In the genomic region with DNA sequence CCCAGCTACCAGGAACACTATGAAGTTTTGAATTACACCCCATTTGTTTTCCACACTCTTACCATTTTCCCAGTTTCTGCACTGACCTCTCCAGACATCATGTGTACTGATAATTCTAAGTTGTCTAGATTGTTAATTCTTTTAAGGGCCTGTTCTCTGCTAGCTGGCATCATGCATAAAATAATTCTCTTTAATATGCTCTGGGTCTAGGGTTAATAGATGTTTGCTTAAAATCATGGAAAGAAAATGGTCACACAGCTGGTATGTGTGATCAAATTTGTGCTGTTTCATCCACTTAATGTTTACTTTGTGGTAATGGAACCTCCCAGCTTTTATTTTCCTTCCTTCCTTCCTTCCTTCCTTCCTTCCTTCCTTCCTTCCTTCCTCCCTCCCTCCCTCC, we compare ENCODE assay signal across 24 cellular contexts.
"Had no signal": no experiment of that assay in that cellular context is flagged by ENCODE, and none has a peak within 500 bp of the region (broad histone marks: within the 10 kb centered on the region; RNA-seq: fewer than 3 reads in every experiment).

No MANE protein-coding gene starts in this region.

- DNase-seq: activated CD4-positive, alpha-beta T cell treated with anti-CD3 and anti-CD28 coated beads for 48 hours; activated CD4-positive, alpha-beta T cell treated with anti-CD3 and anti-CD28 coated beads, Interleukin-2, amount 50 U/mL, for 4 hours; activated CD4-positive, CD25-positive, alpha-beta regulatory T cell treated with anti-CD3 and anti-CD28 coated beads, Interleukin-2, amount 50 U/mL, for 72 hours; activated CD8-positive, alpha-beta memory T cell treated with anti-CD3 and anti-CD28 coated beads for 24 hours; activated naive CD4-positive, alpha-beta T cell treated with anti-CD3 and anti-CD28 coated beads, Interleukin-2, amount 50 U/mL, for 16 hours; activated naive CD8-positive, alpha-beta T cell treated with anti-CD3 and anti-CD28 coated beads, Interleukin-2, amount 50 U/mL, for 24 hours; activated T-cell treated with anti-CD3 and anti-CD28 coated beads, Interleukin-2, amount 50 U/mL, for 72 hours; amniotic stem cell; body of pancreas; central memory CD4-positive, alpha-beta T cell; NCI-H1092; NCI-H1417; NCI-H1694; NCI-H2029; NCI-H2107; NCI-H510A treated with DMSO at 0.1 percent for 48 hours; NCI-H69; PC-9; SIG-M5; SW 1271 had no signal

- H3K27me3 Mint-ChIP-seq: activated naive CD8-positive, alpha-beta T cell treated with anti-CD3 and anti-CD28 coated beads, Interleukin-2, amount 50 U/mL, for 24 hours; IgD-negative memory B cell had no signal

- H3K27ac Mint-ChIP-seq: activated T-cell treated with anti-CD3 and anti-CD28 coated beads, Interleukin-2, amount 50 U/mL, for 72 hours; T-helper 1 cell treated with Interleukin-12 subunit alpha and Interleukin-12 subunit beta and Interleukin-4 antibody, amounts not matched to agents 30 μg/mL and 1 μg/mL, for 36 hours had no signal

- H3K9me3 Mint-ChIP-seq: activated naive CD8-positive, alpha-beta T cell treated with anti-CD3 and anti-CD28 coated beads, Interleukin-2, amount 50 U/mL, for 24 hours; activated T-cell treated with anti-CD3 and anti-CD28 coated beads, Interleukin-2, amount 50 U/mL, for 72 hours; IgD-negative memory B cell; T-helper 1 cell treated with Interleukin-12 subunit alpha and Interleukin-12 subunit beta and Interleukin-4 antibody, amounts not matched to agents 30 μg/mL and 1 μg/mL, for 36 hours; WTC11 had no signal

- H3K4me3 Mint-ChIP-seq: activated naive CD8-positive, alpha-beta T cell treated with anti-CD3 and anti-CD28 coated beads, Interleukin-2, amount 50 U/mL, for 24 hours; activated T-cell treated with anti-CD3 and anti-CD28 coated beads, Interleukin-2, amount 50 U/mL, for 72 hours; T-helper 1 cell treated with Interleukin-12 subunit alpha and Interleukin-12 subunit beta and Interleukin-4 antibody, amounts not matched to agents 30 μg/mL and 1 μg/mL, for 36 hours; WTC11 had no signal

- ATAC-seq: activated naive CD8-positive, alpha-beta T cell treated with anti-CD3 and anti-CD28 coated beads, Interleukin-2, amount 50 U/mL, for 24 hours; activated T-cell treated with anti-CD3 and anti-CD28 coated beads, Interleukin-2, amount 50 U/mL, for 72 hours; body of pancreas; SK-N-SH treated with all-trans-retinoic acid at 6 μM for 48 hours; WTC11 had no signal
